26 cellular contexts compared by ENCODE assay signal in genomic region chr21:46311568-46311967, GRCh38. TPM values are rescaled to one million over a fixed set of nuclear protein-coding genes. Genes with fewer than 3 reads are reported as not detected.
DNase-seq lines count a peak whose midpoint lies in the region; ATAC-seq, FAIRE-seq and TF ChIP-seq lines count a peak whose summit lies in the region.
"Had no signal": no experiment of that assay in that cellular context is flagged by ENCODE, and none has a peak within 500 bp of the region (broad histone marks: within the 10 kb centered on the region; RNA-seq: fewer than 3 reads in every experiment).

No MANE protein-coding gene starts in this region.

- peaks cover 2 to 22% of the 10 kb centered on the region in 2 experiments; a peak in 3 of 4 replicates for H3K79me1 ChIP-seq in IMR-90 (ENCODE audit: low read depth in 1 of 2, low read length in 2 of 2)
- no peaks in the 10 kb centered on the region for H3K79me1 ChIP-seq in H1 (ENCODE audit: low read depth, low read length)

- H2BK20ac ChIP-seq in IMR-90 (ENCODE audit: low read depth, low read length) = no peak overlapping the region
- H2BK20ac ChIP-seq in H1 (ENCODE audit: low read length) = no peak overlapping the region

- in situ Hi-C loops in IMR-90 (cut with MboI; ENCODE audit: low sequenced_read_pairs) = no loop called here

- H4K5ac ChIP-seq in IMR-90 (ENCODE audit: low read depth, low read length) (no peak overlapping the region), H1 (ENCODE audit: insufficient read length, low read depth, low read length) (no peak overlapping the region)

- TF ChIP-seq RAD21 in IMR-90 (IDR thresholded peaks at IDR 0.05; ENCODE audit: low read length) (no peak), H1 (IDR thresholded peaks at IDR 0.05 in 1 of 2, conservative IDR thresholded peaks at IDR 0.05 in 1 of 2; ENCODE audit: low read depth in 2 of 2, low read length in 2 of 2) (no peak)

- H2BK5ac ChIP-seq in IMR-90 (ENCODE audit: low read depth, low read length, poor library complexity, severe bottlenecking) = peak overlapping the region; percentile 62
- no peak overlapping the region for H2BK5ac ChIP-seq in H1 (ENCODE audit: low read depth, low read length)

- DNase-seq in IMR-90 = no peak
- DNase-seq in H1 (ENCODE audit: low read depth in 1 of 2, low spot score in 2 of 2) = no peak
- no peak for DNase-seq in progenitor cell of endocrine pancreas (ENCODE audit: low spot score, unreplicated experiment)
- no peak for DNase-seq in DMS79 (lab: John Stamatoyannopoulos, UW)
- DNase-seq in H54 (ENCODE audit: insufficient read length, low spot score) = no peak
- DNase-seq in ureter (ENCODE audit: low spot score) = no peak
- DNase-seq: 8988T; ACHN; BE2C; C1 segment of cervical spinal cord; CD4-positive, alpha-beta memory T cell; CD4-positive, CD25-positive, alpha-beta regulatory T cell; CD8-positive, alpha-beta memory T cell; COR-L47; DMS 273 treated with DMSO at 0.1 percent for 48 hours; DMS153; DMS53; DMS79 treated with DMSO at 0.1 percent for 48 hours; GF-D8 had no signal

- H3K23me2 ChIP-seq in H1 (ENCODE audit: low read depth, low read length) = peaks cover 6% of the 10 kb centered on the region; the same call in 1 of the 2 replicates

- H3K27ac Mint-ChIP-seq in progenitor cell of endocrine pancreas = no peak overlapping the region
- H3K27ac Mint-ChIP-seq: CD14-positive monocyte; CD4-positive, alpha-beta memory T cell; CD4-positive, CD25-positive, alpha-beta regulatory T cell; CD8-positive, alpha-beta memory T cell had no signal

- H3K4me2 ChIP-seq in IMR-90 (ENCODE audit: low read depth, low read length) = no peak overlapping the region
- H3K4me2 ChIP-seq in H1 (ENCODE audit: insufficient read depth in 1 of 2, low read depth in 2 of 2, low read length in 2 of 2) = no peak overlapping the region
- H3K4me2 ChIP-seq: BLaER1 had no signal

- no peaks in the 10 kb centered on the region for H3K79me2 ChIP-seq in H1 (ENCODE audit: control insufficient read depth in 1 of 2, insufficient read depth in 2 of 2, low read length in 2 of 2)

- H4K8ac ChIP-seq in IMR-90 (ENCODE audit: low read depth in 2 of 2, low read length in 2 of 2) (no peak overlapping the region), H1 (ENCODE audit: extremely low read depth, insufficient read depth, low read length) (no peak overlapping the region)

- intact Hi-C loops in IMR-90 (cut with micrococcal nuclease) = no loop called here

- H2AK5ac ChIP-seq in IMR-90 (ENCODE audit: low read depth, low read length) = no peak overlapping the region
- H2AK5ac ChIP-seq in H1 (ENCODE audit: low read depth, low read length) = no peak overlapping the region

- H3K27ac ChIP-seq in HEK293 (ENCODE audit: extremely low read depth, low read depth, low read length) = no peak overlapping the region
- H3K27ac ChIP-seq in IMR-90 (ENCODE audit: insufficient read depth, low read length) = no peak overlapping the region
- H3K27ac ChIP-seq in H1 (ENCODE audit: low read depth, low read length) = no peak overlapping the region
- H3K27ac ChIP-seq: BLaER1 had no signal

- H3K9me3 Mint-ChIP-seq in progenitor cell of endocrine pancreas (ENCODE audit: low read depth) = no peaks in the 10 kb centered on the region
- H3K9me3 Mint-ChIP-seq: CD14-positive monocyte; CD4-positive, alpha-beta memory T cell; CD4-positive, CD25-positive, alpha-beta regulatory T cell; CD8-positive, alpha-beta memory T cell had no signal

- no TSS peak for BruUV-seq in IMR-90 (replicated peaks; lab: Mats Ljungman, UMichigan)

- H3K9me1 ChIP-seq in IMR-90 (ENCODE audit: insufficient read depth, low read length) = no peaks in the 10 kb centered on the region

- TF ChIP-seq CTCF in HEK293 (tag by site-specific recombination; IDR thresholded peaks at IDR 0.05) (no peak), IMR-90 (conservative IDR thresholded peaks at IDR 0.05; ENCODE audit: low read depth, low read length) (no peak), H1 (IDR thresholded peaks at IDR 0.05; ENCODE audit: control extremely low read depth in 1 of 3, insufficient read depth in 1 of 3, low read depth in 1 of 3, low read length in 3 of 3) (no peak), progenitor cell of endocrine pancreas (IDR thresholded peaks at IDR 0.05; ENCODE audit: unreplicated experiment) (no peak)

- H3K4me1 ChIP-seq in HEK293 (ENCODE audit: control insufficient read depth, insufficient read depth, low read length) (no peaks in the 10 kb centered on the region), IMR-90 (ENCODE audit: control insufficient read depth, insufficient read depth, low read length) (no peaks in the 10 kb centered on the region), H1 (replicated peaks in 1 of 4; ENCODE audit: control insufficient read depth in 3 of 4, insufficient read depth in 4 of 4, low read length in 3 of 4) (no peaks in the 10 kb centered on the region)
- H3K4me1 ChIP-seq: BE2C, BLaER1 had no signal

- H2BK15ac ChIP-seq in IMR-90 (ENCODE audit: low read depth, low read length) (no peak overlapping the region), H1 (ENCODE audit: low read length) (no peak overlapping the region)

- H3K27me3 Mint-ChIP-seq in progenitor cell of endocrine pancreas = no peaks in the 10 kb centered on the region
- H3K27me3 Mint-ChIP-seq: CD4-positive, alpha-beta memory T cell; CD4-positive, CD25-positive, alpha-beta regulatory T cell; CD8-positive, alpha-beta memory T cell had no signal

- H4K20me1 ChIP-seq in IMR-90 (ENCODE audit: insufficient read depth, low read length) (no peaks in the 10 kb centered on the region; the same call in 1 of the 2 replicates), H1 (replicated peaks in 1 of 2; ENCODE audit: control insufficient read depth in 1 of 2, insufficient read depth in 2 of 2, low read length in 2 of 2) (peaks cover 0 to 12% of the 10 kb centered on the region in 2 experiments)

- no peak overlapping the region for H2BK12ac ChIP-seq in H1 (ENCODE audit: low read depth, low read length)

- TF ChIP-seq POLR2A in IMR-90 (IDR thresholded peaks at IDR 0.05; ENCODE audit: low read depth, low read length) = no peak
- no peak for TF ChIP-seq POLR2A in H1 (IDR thresholded peaks at IDR 0.05; ENCODE audit: control extremely low read depth in 1 of 2, low read depth in 2 of 2, low read length in 2 of 2)
- TF ChIP-seq POLR2A in H54 (IDR thresholded peaks at IDR 0.05; ENCODE audit: low read depth, low read length) = no peak

- no peak overlapping the region for H3K4ac ChIP-seq in IMR-90 (ENCODE audit: low read depth, low read length)
- no peak overlapping the region for H3K4ac ChIP-seq in H1 (replicated peaks; ENCODE audit: insufficient read length, low read depth, low read length)

- dilution Hi-C loops in IMR-90 (cut with HindIII; ENCODE audit: low sequenced_read_pairs, unreplicated experiment) = no loop called here

- H2BK120ac ChIP-seq in IMR-90 (ENCODE audit: low read depth, low read length) (no peak overlapping the region), H1 (replicated peaks; ENCODE audit: low read depth, low read length) (no peak overlapping the region)

- no peaks in the 10 kb centered on the region for H3K4me1 Mint-ChIP-seq in progenitor cell of endocrine pancreas (ENCODE audit: low read depth)
- H3K4me1 Mint-ChIP-seq: CD14-positive monocyte; CD4-positive, CD25-positive, alpha-beta regulatory T cell; CD8-positive, alpha-beta memory T cell had no signal

- H3K36me3 Mint-ChIP-seq in progenitor cell of endocrine pancreas (ENCODE audit: insufficient read depth) = peaks cover 16% of the 10 kb centered on the region

- H3K27me3 ChIP-seq in IMR-90 (ENCODE audit: control insufficient read depth, insufficient read depth, low read length) (no peaks in the 10 kb centered on the region), H1 (replicated peaks in 1 of 4; ENCODE audit: control insufficient read depth in 3 of 4, extremely low read depth in 1 of 4, insufficient read depth in 3 of 4, low read length in 3 of 4) (no peaks in the 10 kb centered on the region)
- H3K27me3 ChIP-seq: BE2C, BLaER1 had no signal

- no peak overlapping the region for H3K4me3 Mint-ChIP-seq in progenitor cell of endocrine pancreas (ENCODE audit: low read depth)
- H3K4me3 Mint-ChIP-seq: CD14-positive monocyte; CD4-positive, alpha-beta memory T cell; CD4-positive, CD25-positive, alpha-beta regulatory T cell; CD8-positive, alpha-beta memory T cell had no signal

- no peak overlapping the region for H3K9ac ChIP-seq in IMR-90 (ENCODE audit: low read depth, low read length)
- H3K9ac ChIP-seq in H1 (replicated peaks in 1 of 4; ENCODE audit: extremely low read depth in 1 of 4, low read depth in 3 of 4, low read length in 3 of 4) = no peak overlapping the region
- H3K9ac ChIP-seq: BLaER1 had no signal

- FAIRE-seq in H1 (lab: Jason Lieb, UNC) = no peak
- no peak for FAIRE-seq in H54 (lab: Jason Lieb, UNC)
- FAIRE-seq: A204.1, G401.6, GM12892, GM18507 had no signal

- H3K23ac ChIP-seq in IMR-90 (ENCODE audit: low read depth, low read length) (no peak overlapping the region), H1 (ENCODE audit: insufficient read length) (no peak overlapping the region)

- no peak for ATAC-seq in IMR-90 (ENCODE audit: low read depth)

- POLR2A ChIA-PET in HEK293 (lab: Yijun Ruan, JAX) = no interaction called here
- POLR2A ChIA-PET in IMR-90 (lab: Charles Lee; ENCODE audit: unreplicated experiment) = no interaction called here
- POLR2A ChIA-PET in H1 (lab: Charles Lee; ENCODE audit: partially characterized antibody) = interaction anchor here (1.3 to 3.3 kb wide), 4 partner anchors 9 to 16 kb away, joined by 3 to 14 read pairs (median 7); no protein-coding TSS in a partner anchor

- H3K18ac ChIP-seq in IMR-90 (ENCODE audit: low read depth, low read length) (no peak overlapping the region), H1 (ENCODE audit: extremely low read depth, low read length) (no peak overlapping the region)

- H2AFZ ChIP-seq in IMR-90 (replicated peaks; ENCODE audit: low read length, poor library complexity) = no peak overlapping the region
- no peak overlapping the region for H2AFZ ChIP-seq in H1 (ENCODE audit: low read length)

- TF ChIP-seq EP300 in H1 (IDR thresholded peaks at IDR 0.05; ENCODE audit: borderline replicate concordance in 1 of 2, low read depth in 2 of 2, low read length in 2 of 2) = no peak

- no peak overlapping the region for H2AK9ac ChIP-seq in IMR-90 (replicated peaks; ENCODE audit: low read depth, low read length, poor library complexity)

- H3K56ac ChIP-seq in IMR-90 (ENCODE audit: extremely low read depth, insufficient read depth, low read length) = no peak overlapping the region
- H3K56ac ChIP-seq in H1 (replicated peaks; ENCODE audit: insufficient read length, low read depth, low read length) = peak overlapping the region; percentile 70

- no peaks in the 10 kb centered on the region for H3K9me3 ChIP-seq in HEK293 (ENCODE audit: control insufficient read depth, insufficient read depth, low read depth, low read length)
- H3K9me3 ChIP-seq in IMR-90 (ENCODE audit: control insufficient read depth, insufficient read depth, low read length) = no peaks in the 10 kb centered on the region
- H3K9me3 ChIP-seq in H1 (ENCODE audit: insufficient read depth in 2 of 2, low read depth in 1 of 2, low read length in 1 of 2) = no peaks in the 10 kb centered on the region
- H3K9me3 ChIP-seq: BE2C had no signal

- H3K36me3 ChIP-seq in HEK293 (ENCODE audit: control insufficient read depth in 2 of 2, insufficient read depth in 1 of 2, low read length in 2 of 2) (peaks cover 71 to 74% of the 10 kb centered on the region in 2 experiments), IMR-90 (ENCODE audit: control insufficient read depth, insufficient read depth, low read length) (peaks cover 19% of the 10 kb centered on the region), H1 (ENCODE audit: control insufficient read depth in 2 of 4, insufficient read depth in 4 of 4, low read length in 3 of 4) (peaks cover 0 to 33% (median 16%) of the 10 kb centered on the region in 4 experiments; a peak in 5 of 8 replicates)

- H3K4me3 ChIP-seq in HEK293 (ENCODE audit: low read depth, low read length) (no peak overlapping the region), IMR-90 (ENCODE audit: insufficient read depth, low read depth, low read length) (no peak overlapping the region), H1 (ENCODE audit: extremely low read depth in 1 of 4, insufficient read depth in 2 of 4, low read depth in 3 of 4, low read length in 4 of 4) (no peak overlapping the region)
- H3K4me3 ChIP-seq: BLaER1 had no signal

- no peak overlapping the region for H4K91ac ChIP-seq in IMR-90 (ENCODE audit: insufficient read depth, low read depth, low read length)
- no peak overlapping the region for H4K91ac ChIP-seq in H1 (replicated peaks; ENCODE audit: insufficient read length, low read length)

- CTCF ChIA-PET in HEK293 (lab: Yijun Ruan, JAX) (interaction anchor here (1.7 kb wide), 1 partner anchor 14 kb away, joined by 4 read pairs; a partner anchor contains a TSS), IMR-90 (lab: Yijun Ruan, JAX) (no interaction called here), H1 (lab: Charles Lee; ENCODE audit: partially characterized antibody) (interaction anchor here (1.5 kb wide), 1 partner anchor 25 kb away, joined by 4 read pairs; no protein-coding TSS in a partner anchor)

- no peak overlapping the region for H3K14ac ChIP-seq in IMR-90 (replicated peaks; ENCODE audit: low read depth, low read length)
- no peak overlapping the region for H3K14ac ChIP-seq in H1 (ENCODE audit: insufficient read length)

RNA-seq across cellular contexts. Expression of gene C21orf58, which starts 12.1 kb away (rescaled TPM):
- total RNA-seq in IMR-90 (2012; rRNA removed) (2.5 and 2.7 TPM in 2 replicates), progenitor cell of endocrine pancreas (28.6 and 31.5 TPM in 2 replicates), ureter (2.2 TPM)
- polyA plus RNA-seq in IMR-90 (2012; rRNA removed) (5.3 and 6.2 TPM in 2 replicates), H1 (2011; rRNA removed) (13.8 and 27.8 TPM in 2 replicates)
- polyA plus RNA-seq in IMR-90 (2012; cell fraction: cytosol; rRNA removed) = 2.8 and 3.1 TPM in 2 replicates
- 20.8 and 32.3 TPM in 2 replicates for polyA plus RNA-seq in IMR-90 (2012; cell fraction: nucleus; rRNA removed; ENCODE audit: low replicate concordance)
- total RNA-seq in H1 (2021; fragmentation: NEBNext Ultra II Directional; extraction: Animal tissue kit (Norgen Biotek cat#: 25700)) = 22.4 and 26.1 TPM in 2 replicates
- 26.1 TPM for polyA plus RNA-seq in H1 (2011; cell fraction: cytosol; rRNA removed)
- polyA plus RNA-seq in H1 (2011; cell fraction: nucleus; rRNA removed) = 101 TPM
- polyA plus RNA-seq in H1 (2012, experiment 1 of 2) = 14.7 to 21.7 TPM (median 19.3 TPM) in 4 replicates
- polyA plus RNA-seq in H1 (2012, experiment 2 of 2) = 9.2 TPM
- polyA plus RNA-seq in H1 (2013, experiment 1 of 2) = 20.8 TPM
- polyA plus RNA-seq in H1 (2013, experiment 2 of 2) = 17.7 TPM
- 12.4 and 19.3 TPM in 2 replicates for polyA minus RNA-seq in H1 (2011; rRNA and poly(A)+ RNA removed)
- polyA minus RNA-seq in H1 (2011; cell fraction: cytosol; rRNA and poly(A)+ RNA removed) = 13.4 TPM
- 45.4 TPM for polyA minus RNA-seq in H1 (2011; cell fraction: nucleus; rRNA and poly(A)+ RNA removed)

RNA-seq across cellular contexts. Expression of gene PCNT, which starts 12.4 kb away (rescaled TPM):
- total RNA-seq in IMR-90 (2012; rRNA removed) = 10.0 and 14.2 TPM in 2 replicates
- 19.4 and 19.5 TPM in 2 replicates for polyA plus RNA-seq in IMR-90 (2012; rRNA removed)
- polyA plus RNA-seq in IMR-90 (2012; cell fraction: cytosol; rRNA removed) = 7.2 and 7.8 TPM in 2 replicates
- polyA plus RNA-seq in IMR-90 (2012; cell fraction: nucleus; rRNA removed; ENCODE audit: low replicate concordance) = 49.9 and 70.7 TPM in 2 replicates
- 39.5 and 45.1 TPM in 2 replicates for total RNA-seq in H1 (2021; fragmentation: NEBNext Ultra II Directional; extraction: Animal tissue kit (Norgen Biotek cat#: 25700))
- 9.9 and 12.0 TPM in 2 replicates for polyA plus RNA-seq in H1 (2011; rRNA removed)
- 14.8 TPM for polyA plus RNA-seq in H1 (2011; cell fraction: cytosol; rRNA removed)
- 59.4 TPM for polyA plus RNA-seq in H1 (2011; cell fraction: nucleus; rRNA removed)
- polyA plus RNA-seq in H1 (2012, experiment 1 of 2) = 22.2 to 29.2 TPM (median 25.6 TPM) in 4 replicates
- polyA plus RNA-seq in H1 (2012, experiment 2 of 2) = 4.6 TPM
- 16.7 TPM for polyA plus RNA-seq in H1 (2013, experiment 1 of 2)
- 13.8 TPM for polyA plus RNA-seq in H1 (2013, experiment 2 of 2)
- polyA minus RNA-seq in H1 (2011; rRNA and poly(A)+ RNA removed) = 79.7 and 87.0 TPM in 2 replicates
- 19.8 TPM for polyA minus RNA-seq in H1 (2011; cell fraction: cytosol; rRNA and poly(A)+ RNA removed)
- 25.9 TPM for polyA minus RNA-seq in H1 (2011; cell fraction: nucleus; rRNA and poly(A)+ RNA removed)
- total RNA-seq in progenitor cell of endocrine pancreas = 47.2 and 53.3 TPM in 2 replicates
- total RNA-seq in ureter = 28.5 TPM

RNA-seq across cellular contexts. Expression of gene YBEY, which starts 25.4 kb away (rescaled TPM):
- 5.9 and 7.8 TPM in 2 replicates for total RNA-seq in IMR-90 (2012; rRNA removed)
- 22.1 and 26.2 TPM in 2 replicates for polyA plus RNA-seq in IMR-90 (2012; rRNA removed)
- polyA plus RNA-seq in IMR-90 (2012; cell fraction: cytosol; rRNA removed) = 8.8 and 10.5 TPM in 2 replicates
- 4.2 and 16.5 TPM in 2 replicates for polyA plus RNA-seq in IMR-90 (2012; cell fraction: nucleus; rRNA removed; ENCODE audit: low replicate concordance)
- total RNA-seq in H1 (2021; fragmentation: NEBNext Ultra II Directional; extraction: Animal tissue kit (Norgen Biotek cat#: 25700)) = 26.6 and 26.9 TPM in 2 replicates
- polyA plus RNA-seq in H1 (2011; rRNA removed) = 23.7 and 31.9 TPM in 2 replicates
- polyA plus RNA-seq in H1 (2011; cell fraction: cytosol; rRNA removed) = 32.7 TPM
- 12.1 TPM for polyA plus RNA-seq in H1 (2011; cell fraction: nucleus; rRNA removed)
- polyA plus RNA-seq in H1 (2012, experiment 1 of 2) = 28.6 to 46.1 TPM (median 29.9 TPM) in 4 replicates
- polyA plus RNA-seq in H1 (2012, experiment 2 of 2) = 36.9 TPM
- polyA plus RNA-seq in H1 (2013, experiment 1 of 2) = 23.5 TPM
- polyA plus RNA-seq in H1 (2013, experiment 2 of 2) = 21.8 TPM
- polyA minus RNA-seq in H1 (2011; rRNA and poly(A)+ RNA removed) = 19.1 and 20.3 TPM in 2 replicates
- polyA minus RNA-seq in H1 (2011; cell fraction: cytosol; rRNA and poly(A)+ RNA removed) = 16.4 TPM
- 12.5 TPM for polyA minus RNA-seq in H1 (2011; cell fraction: nucleus; rRNA and poly(A)+ RNA removed)
- total RNA-seq in progenitor cell of endocrine pancreas = 20.9 and 21.9 TPM in 2 replicates
- 22.8 TPM for total RNA-seq in ureter

RNA-seq across cellular contexts. Expression of gene MCM3AP, which starts 26.2 kb away (rescaled TPM):
- 63.1 and 67.5 TPM in 2 replicates for total RNA-seq in IMR-90 (2012; rRNA removed)
- polyA plus RNA-seq in IMR-90 (2012; rRNA removed) = 40.3 and 46.5 TPM in 2 replicates
- polyA plus RNA-seq in IMR-90 (2012; cell fraction: cytosol; rRNA removed) = 24.7 and 30.3 TPM in 2 replicates
- 121 and 171 TPM in 2 replicates for polyA plus RNA-seq in IMR-90 (2012; cell fraction: nucleus; rRNA removed; ENCODE audit: low replicate concordance)
- 119 and 124 TPM in 2 replicates for total RNA-seq in H1 (2021; fragmentation: NEBNext Ultra II Directional; extraction: Animal tissue kit (Norgen Biotek cat#: 25700))
- 37.2 and 65.4 TPM in 2 replicates for polyA plus RNA-seq in H1 (2011; rRNA removed)
- 47.1 TPM for polyA plus RNA-seq in H1 (2011; cell fraction: cytosol; rRNA removed)
- polyA plus RNA-seq in H1 (2011; cell fraction: nucleus; rRNA removed) = 88.7 TPM
- polyA plus RNA-seq in H1 (2012, experiment 1 of 2) = 67.6 to 78.6 TPM (median 75.2 TPM) in 4 replicates
- polyA plus RNA-seq in H1 (2012, experiment 2 of 2) = 27.6 TPM
- 51.2 TPM for polyA plus RNA-seq in H1 (2013, experiment 1 of 2)
- polyA plus RNA-seq in H1 (2013, experiment 2 of 2) = 47.8 TPM
- polyA minus RNA-seq in H1 (2011; rRNA and poly(A)+ RNA removed) = 87.3 and 109 TPM in 2 replicates
- 80.6 TPM for polyA minus RNA-seq in H1 (2011; cell fraction: cytosol; rRNA and poly(A)+ RNA removed)
- 130 TPM for polyA minus RNA-seq in H1 (2011; cell fraction: nucleus; rRNA and poly(A)+ RNA removed)
- total RNA-seq in progenitor cell of endocrine pancreas = 131 and 136 TPM in 2 replicates
- 97.6 TPM for total RNA-seq in ureter
